Comparison of ENCODE assay signal across 8 cellular contexts in the genomic region with DNA sequence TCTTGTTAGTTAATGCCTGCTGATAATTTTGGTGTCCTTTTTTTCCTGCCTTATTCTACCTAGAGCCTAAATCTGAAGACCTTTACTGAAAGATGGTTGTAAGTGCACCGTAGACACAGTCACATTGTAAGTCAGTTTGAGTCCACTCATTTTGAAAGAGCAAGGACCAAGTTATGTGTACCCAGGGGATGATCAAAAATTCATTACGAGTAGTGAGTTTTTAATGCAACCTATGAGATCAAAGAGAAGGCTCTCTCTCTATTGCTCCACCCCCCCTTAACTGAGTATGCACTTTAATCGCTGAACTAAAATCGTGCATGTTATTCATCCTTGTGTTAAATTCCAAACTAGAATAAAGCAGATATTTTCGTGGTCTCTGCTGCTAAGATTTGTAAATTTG. TPM values are rescaled to one million over a fixed set of nuclear protein-coding genes. Genes with fewer than 3 reads are reported as not detected.
DNase-seq lines count a peak whose midpoint lies in the region; ATAC-seq and TF ChIP-seq lines count a peak whose summit lies in the region.

No MANE protein-coding gene starts in this region.

- H3K27ac Mint-ChIP-seq in activated CD4-positive, alpha-beta T cell treated with anti-CD3 and anti-CD28 coated beads for 36 hours, result peak overlapping the region; percentile 71
- peak overlapping the region; percentile 36 to 78 for H3K27ac Mint-ChIP-seq in stimulated activated naive CD8-positive, alpha-beta T cell treated with anti-CD3 and anti-CD28 coated beads, Interleukin-15, amount 100 ng/mL, for 72 hours

- peaks cover 25% of the 10 kb centered on the region for H3K4me1 Mint-ChIP-seq in activated CD4-positive, alpha-beta T cell treated with anti-CD3 and anti-CD28 coated beads for 36 hours
- H3K4me1 Mint-ChIP-seq in stimulated activated naive CD8-positive, alpha-beta T cell treated with anti-CD3 and anti-CD28 coated beads, Interleukin-15, amount 100 ng/mL, for 72 hours, result peaks cover 27% of the 10 kb centered on the region

- H3K27me3 Mint-ChIP-seq in activated CD4-positive, alpha-beta T cell treated with anti-CD3 and anti-CD28 coated beads for 36 hours, result no peaks in the 10 kb centered on the region
- no peaks in the 10 kb centered on the region for H3K27me3 Mint-ChIP-seq in stimulated activated naive CD8-positive, alpha-beta T cell treated with anti-CD3 and anti-CD28 coated beads, Interleukin-15, amount 100 ng/mL, for 72 hours

- intact Hi-C loops in activated CD4-positive, alpha-beta T cell treated with anti-CD3 and anti-CD28 coated beads for 36 hours (cut with DNase I, micrococcal nuclease), result loop anchor here (2.0 to 10.0 kb wide), 3 partner anchors 23 to 1139 kb away; partner anchors contain the start of gene STK24 (in 1 of the 2)

- DNase-seq in activated CD4-positive, alpha-beta T cell treated with anti-CD3 and anti-CD28 coated beads for 36 hours, result no peak
- DNase-seq in activated CD4-positive, alpha-beta T cell treated with anti-CD3 and anti-CD28 coated beads for 48 hours, result no peak
- DNase-seq in SK-MEL-5 (ENCODE audit: low read depth, low spot score), result peak; percentile 15
- DNase-seq in fibroblast of pulmonary artery (ENCODE audit: low read depth), result peak; percentile 19
- DNase-seq in stimulated activated naive CD8-positive, alpha-beta T cell treated with anti-CD3 and anti-CD28 coated beads, Interleukin-15, amount 100 ng/mL, for 72 hours, result no peak
- DNase-seq in NCI-H2107 treated with DMSO at 0.1 percent for 48 hours (lab: John Stamatoyannopoulos, UW; ENCODE audit: unreplicated experiment), result no peak
- no peak for DNase-seq in DMS153 (lab: John Stamatoyannopoulos, UW)
- DNase-seq in activated naive CD4-positive, alpha-beta T cell treated with anti-CD3 and anti-CD28 coated beads, Interleukin-2, amount 50 U/mL, for 16 hours, result no peak

- POLR2A ChIA-PET in activated CD4-positive, alpha-beta T cell treated with anti-CD3 and anti-CD28 coated beads for 36 hours (lab: Charles Lee), result no interaction called here

- peaks cover 1% of the 10 kb centered on the region for H3K36me3 Mint-ChIP-seq in activated CD4-positive, alpha-beta T cell treated with anti-CD3 and anti-CD28 coated beads for 36 hours (ENCODE audit: low read depth)

- no peaks in the 10 kb centered on the region for H3K9me3 Mint-ChIP-seq in activated CD4-positive, alpha-beta T cell treated with anti-CD3 and anti-CD28 coated beads for 36 hours (ENCODE audit: low read depth)
- H3K9me3 Mint-ChIP-seq in stimulated activated naive CD8-positive, alpha-beta T cell treated with anti-CD3 and anti-CD28 coated beads, Interleukin-15, amount 100 ng/mL, for 72 hours, result no peaks in the 10 kb centered on the region

- no peak for ATAC-seq in activated CD4-positive, alpha-beta T cell treated with anti-CD3 and anti-CD28 coated beads for 36 hours
- no peak for ATAC-seq in stimulated activated naive CD8-positive, alpha-beta T cell treated with anti-CD3 and anti-CD28 coated beads, Interleukin-15, amount 100 ng/mL, for 72 hours

- in situ Hi-C loops in SK-MEL-5 (cut with HindIII; ENCODE audit: low pct_unique_long_range_greater_than_20kb, low sequenced_read_pairs), result no loop called here

- peak overlapping the region; percentile 77 for H3K4me3 ChIP-seq in fibroblast of pulmonary artery (replicated peaks; ENCODE audit: low read depth, low read length)

- H3K4me3 Mint-ChIP-seq in activated CD4-positive, alpha-beta T cell treated with anti-CD3 and anti-CD28 coated beads for 36 hours, result peak overlapping the region; percentile 94
- H3K4me3 Mint-ChIP-seq in stimulated activated naive CD8-positive, alpha-beta T cell treated with anti-CD3 and anti-CD28 coated beads, Interleukin-15, amount 100 ng/mL, for 72 hours, result peak overlapping the region; percentile 73 to 93

- CTCF ChIA-PET in activated CD4-positive, alpha-beta T cell treated with anti-CD3 and anti-CD28 coated beads for 36 hours (lab: Charles Lee), result interaction anchor here (1.0 to 1.2 kb wide), 2 partner anchors 13 to 27 kb away, joined by 3 read pairs; no protein-coding TSS in a partner anchor

- TF ChIP-seq CTCF in fibroblast of pulmonary artery (IDR thresholded peaks at IDR 0.05; ENCODE audit: low read length, missing control alignments), result no peak

RNA-seq across cellular contexts. Expression of gene RAP2A, which starts 1.8 kb away (rescaled TPM):
- total RNA-seq in activated CD4-positive, alpha-beta T cell treated with anti-CD3 and anti-CD28 coated beads for 36 hours, result 10 to 100 TPM; 12.3 to 15.5 TPM
- total RNA-seq in SK-MEL-5 (2014; rRNA removed; shearing (Covaris generic)), result 28.3 and 28.4 TPM in 2 replicates
- polyA plus RNA-seq in SK-MEL-5 (2015; cell fraction: cytosol; rRNA removed), result 11.5 and 15.1 TPM in 2 replicates
- polyA plus RNA-seq in SK-MEL-5 (2015; cell fraction: nucleus; rRNA removed), result 12.5 and 13.6 TPM in 2 replicates

Comparison
In these comparisons a context has a peak if more than half of its experiments do, and no peak if none do; other contexts are left out.
1. DNase-seq: peak in SK-MEL-5 (single experiment) and fibroblast of pulmonary artery (single experiment); none in activated CD4-positive, alpha-beta T cell treated with anti-CD3 and anti-CD28 coated beads for 36 hours (single experiment), activated CD4-positive, alpha-beta T cell treated with anti-CD3 and anti-CD28 coated beads for 48 hours (single experiment), stimulated activated naive CD8-positive, alpha-beta T cell treated with anti-CD3 and anti-CD28 coated beads, Interleukin-15, amount 100 ng/mL, for 72 hours (0 of 2), NCI-H2107 treated with DMSO at 0.1 percent for 48 hours (single experiment), DMS153 (single experiment) and activated naive CD4-positive, alpha-beta T cell treated with anti-CD3 and anti-CD28 coated beads, Interleukin-2, amount 50 U/mL, for 16 hours (single experiment).